ENCODE assay signal across 8 cellular contexts in genomic region chr1:80218112-80218511, GRCh38.
A peak's percentile ranks its signal among the peaks of the same experiment; 100 is the strongest.
DNase-seq lines count a peak whose midpoint lies in the region; ATAC-seq and TF ChIP-seq lines count a peak whose summit lies in the region.

No MANE protein-coding gene starts in this region.

- no peaks in the 10 kb centered on the region for H3K9me3 ChIP-seq in colonic mucosa

- no peaks in the 10 kb centered on the region for H3K27me3 ChIP-seq in colonic mucosa

- H3K9ac ChIP-seq in colonic mucosa (ENCODE audit: low read depth in 2 of 2, low read length in 2 of 2): no peak overlapping the region

- H3K4me1 ChIP-seq in colonic mucosa: no peaks in the 10 kb centered on the region

- peak; percentile 68 for ATAC-seq in GM18505 (IDR thresholded peaks at IDR 0.05; ENCODE audit: unreplicated experiment)
- ATAC-seq in HG02981 (IDR thresholded peaks at IDR 0.05; ENCODE audit: unreplicated experiment): peak; percentile 71
- no peak for ATAC-seq in naive B cell (ENCODE audit: low read depth in 2 of 2)

- H3K27me3 Mint-ChIP-seq in naive B cell: no peaks in the 10 kb centered on the region

- peak; percentile 35 for DNase-seq in A172 (ENCODE audit: low spot score)
- peak; percentile 28 to 74 for DNase-seq in NCI-H524 (lab: John Stamatoyannopoulos, UW)
- DNase-seq in colonic mucosa: no peak
- peak; percentile 3 for DNase-seq in naive B cell
- no peak for DNase-seq in activated gamma-delta T cell treated with Interleukin-2 at 50 U/mL for 16 hours
- DNase-seq in NCI-H187 treated with DMSO at 0.1 percent for 48 hours (lab: John Stamatoyannopoulos, UW): no peak

- no peaks in the 10 kb centered on the region for H3K36me3 Mint-ChIP-seq in naive B cell

- no peak overlapping the region for H3K4me3 Mint-ChIP-seq in naive B cell

- no peak overlapping the region for H3K27ac ChIP-seq in colonic mucosa

- TF ChIP-seq POLR2A in GM18505 (IDR thresholded peaks at IDR 0.05; ENCODE audit: borderline replicate concordance, extremely low read depth, insufficient read depth, insufficient read length): no peak

- no peak overlapping the region for H3K4me3 ChIP-seq in colonic mucosa

- intact Hi-C loops in colonic mucosa (cut with DNase I): no loop called here

- no peaks in the 10 kb centered on the region for H3K36me3 ChIP-seq in colonic mucosa

- peak; percentile 36 for TF ChIP-seq CTCF in colonic mucosa (IDR thresholded peaks at IDR 0.05)

- H3K4me1 Mint-ChIP-seq in naive B cell: no peaks in the 10 kb centered on the region

- H3K27ac Mint-ChIP-seq in naive B cell: no peak overlapping the region

- peaks cover 0 to 3% (median 0%) of the 10 kb centered on the region in 7 donors for H3K9me3 Mint-ChIP-seq in naive B cell

Comparison
In these comparisons a context has a peak if more than half of its experiments do, and no peak if none do; other contexts are left out.
1. DNase-seq: peak in A172 (single experiment), NCI-H524 (2 of 2) and naive B cell (single experiment); none in colonic mucosa (single experiment), activated gamma-delta T cell treated with Interleukin-2 at 50 U/mL for 16 hours (single experiment) and NCI-H187 treated with DMSO at 0.1 percent for 48 hours (single experiment).
2. ATAC-seq: peak in GM18505 (single experiment) and HG02981 (single experiment); none in naive B cell (0 of 2).